ENCODE assay signal across 36 cellular contexts in the genomic region with DNA sequence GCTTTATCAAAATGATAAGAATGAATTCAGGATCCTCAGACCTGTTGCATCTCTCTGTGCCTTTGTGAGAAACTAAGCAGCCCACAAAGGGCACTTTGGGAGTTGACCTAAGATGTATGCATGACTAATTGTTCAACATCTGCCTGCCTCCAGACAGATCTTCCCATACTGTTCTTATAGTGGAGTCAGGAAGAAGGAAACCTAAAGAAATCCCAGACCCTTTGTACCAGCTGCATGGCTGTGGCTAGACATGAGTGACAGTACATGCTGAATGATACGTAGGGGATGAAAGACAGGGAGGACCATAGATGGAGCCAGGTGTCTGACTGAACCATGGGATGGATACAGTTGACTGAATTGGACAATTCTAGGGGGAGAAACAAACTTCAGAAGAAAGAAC.
"Had no signal": no experiment of that assay in that cellular context is flagged by ENCODE, and none has a peak within 500 bp of the region (broad histone marks: within the 10 kb centered on the region; RNA-seq: fewer than 3 reads in every experiment).

No MANE protein-coding gene starts in this region.

- H3K36me3 ChIP-seq: MG63 had no signal

- H3K4me3 ChIP-seq: MG63 had no signal

- DNase-seq: Karpas-422, Kasumi-1, MG63, MM.1S, MV-4-11, NCI-H1048, NCI-H1092, NCI-H1092 treated with DMSO at 0.1 percent for 48 hours, NCI-H1105, NCI-H1105 treated with DMSO at 0.1 percent for 48 hours, NCI-H1417, NCI-H1417 treated with DMSO at 0.1 percent for 48 hours, NCI-H1436, NCI-H1436 treated with DMSO at 0.1 percent for 48 hours, NCI-H146, NCI-H1694, NCI-H1694 treated with DMSO at 0.1 percent for 48 hours, NCI-H187, NCI-H187 treated with DMSO at 0.1 percent for 48 hours, NCI-H1930, NCI-H2029, NCI-H2029 treated with DMSO at 0.1 percent for 48 hours, NCI-H2081, NCI-H2081 treated with DMSO at 0.1 percent for 48 hours, NCI-H2107, NCI-H2171, NCI-H2171 treated with DMSO at 0.1 percent for 48 hours, NCI-H2227 treated with DMSO at 0.1 percent for 48 hours, NCI-H226, NCI-H345, NCI-H446, NCI-H446 treated with DMSO at 0.1 percent for 48 hours, NCI-H510A, NCI-H510A treated with DMSO at 0.1 percent for 48 hours, NCI-H524, NCI-H524 treated with DMSO at 0.1 percent for 48 hours had no signal

- H3K9me3 ChIP-seq: MG63 had no signal

- H3K27me3 ChIP-seq: MG63 had no signal
